ENCODE assay signal across 22 cellular contexts in the genomic region with DNA sequence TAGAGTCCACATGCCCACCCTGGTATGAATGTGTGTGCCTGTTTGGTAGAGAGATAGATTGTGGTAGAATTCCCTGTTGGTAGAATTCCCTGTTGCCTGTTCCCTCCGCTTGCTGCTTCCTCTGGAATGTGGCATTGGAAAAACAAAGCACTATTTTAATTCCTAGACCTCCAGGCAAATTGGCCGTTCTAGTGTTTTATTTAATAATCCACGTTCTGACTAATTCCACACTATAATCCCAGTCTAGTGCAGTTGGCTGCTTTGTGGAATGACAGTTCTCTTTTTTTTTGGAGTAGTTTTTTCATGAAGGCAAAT. TPM values are rescaled to one million over a fixed set of nuclear protein-coding genes. Genes with fewer than 3 reads are reported as not detected.
DNase-seq lines count a peak whose midpoint lies in the region; ATAC-seq and TF ChIP-seq lines count a peak whose summit lies in the region.
"Had no signal": no experiment of that assay in that cellular context is flagged by ENCODE, and none has a peak within 500 bp of the region (broad histone marks: within the 10 kb centered on the region; RNA-seq: fewer than 3 reads in every experiment).

No MANE protein-coding gene starts in this region.

- peaks cover 45% of the 10 kb centered on the region for H3K4me1 ChIP-seq in adipocyte (ENCODE audit: control insufficient read depth, insufficient read depth, low read length)

- H3K27me3 ChIP-seq in H7 (ENCODE audit: control insufficient read depth, insufficient read depth, low read length) (peaks cover 26% of the 10 kb centered on the region), adipocyte (replicated peaks; ENCODE audit: control insufficient read depth, insufficient read depth, low read length) (no peaks in the 10 kb centered on the region)
- H3K27me3 ChIP-seq: thyroid gland had no signal

- TF ChIP-seq CTCF in glutamatergic neuron (IDR thresholded peaks at IDR 0.05; ENCODE audit: partially characterized antibody, unreplicated experiment) (no peak), osteocyte (IDR thresholded peaks at IDR 0.05) (no peak)

- H3K27me3 Mint-ChIP-seq in glutamatergic neuron (ENCODE audit: unreplicated experiment) (peaks cover 16% of the 10 kb centered on the region), osteocyte (ENCODE audit: unreplicated experiment) (peaks cover 61% of the 10 kb centered on the region)
- H3K27me3 Mint-ChIP-seq in activated naive CD4-positive, alpha-beta T cell treated with anti-CD3 and anti-CD28 coated beads, Interleukin-2, amount 10 ng/mL, durations not matched to agents 7 days and 5 days, result peaks cover 73% of the 10 kb centered on the region
- H3K27me3 Mint-ChIP-seq in activated CD4-positive, alpha-beta T cell treated with anti-CD3 and anti-CD28 coated beads, Interleukin-2, amount 10 ng/mL, durations not matched to agents 24 days and 14 days, result peaks cover 63% of the 10 kb centered on the region

- no peaks in the 10 kb centered on the region for H3K36me3 Mint-ChIP-seq in glutamatergic neuron (ENCODE audit: unreplicated experiment)
- no peaks in the 10 kb centered on the region for H3K36me3 Mint-ChIP-seq in osteocyte (ENCODE audit: unreplicated experiment)
- H3K36me3 Mint-ChIP-seq in activated naive CD4-positive, alpha-beta T cell treated with anti-CD3 and anti-CD28 coated beads, Interleukin-2, amount 10 ng/mL, durations not matched to agents 7 days and 5 days, result no peaks in the 10 kb centered on the region
- no peaks in the 10 kb centered on the region for H3K36me3 Mint-ChIP-seq in activated CD4-positive, alpha-beta T cell treated with anti-CD3 and anti-CD28 coated beads, Interleukin-2, amount 10 ng/mL, durations not matched to agents 24 days and 14 days (ENCODE audit: low read depth)
- H3K36me3 Mint-ChIP-seq: CD4-positive, alpha-beta memory T cell; IgD-negative memory B cell had no signal

- intact Hi-C loops in activated CD4-positive, alpha-beta T cell treated with anti-CD3 and anti-CD28 coated beads, Interleukin-2, amount 10 ng/mL, durations not matched to agents 24 days and 14 days (cut with micrococcal nuclease), result no loop called here

- no peaks in the 10 kb centered on the region for H3K9me3 ChIP-seq in adipocyte (ENCODE audit: control insufficient read depth, low read length)
- H3K9me3 ChIP-seq: adrenal gland, SJSA1, thyroid gland had no signal

- H3K4me3 ChIP-seq in H7 (ENCODE audit: insufficient read depth, low read depth, low read length) (peak overlapping the region; percentile 68; the same call in 1 of the 2 replicates), adipocyte (ENCODE audit: low read length) (peak overlapping the region; percentile 82)

- H3K4me1 Mint-ChIP-seq in glutamatergic neuron (ENCODE audit: low read depth, unreplicated experiment), result peaks cover 30% of the 10 kb centered on the region
- H3K4me1 Mint-ChIP-seq in osteocyte (ENCODE audit: unreplicated experiment), result peaks cover 20% of the 10 kb centered on the region
- peaks cover 10% of the 10 kb centered on the region for H3K4me1 Mint-ChIP-seq in activated naive CD4-positive, alpha-beta T cell treated with anti-CD3 and anti-CD28 coated beads, Interleukin-2, amount 10 ng/mL, durations not matched to agents 7 days and 5 days
- peaks cover 6% of the 10 kb centered on the region for H3K4me1 Mint-ChIP-seq in activated CD4-positive, alpha-beta T cell treated with anti-CD3 and anti-CD28 coated beads, Interleukin-2, amount 10 ng/mL, durations not matched to agents 24 days and 14 days

- peaks cover 14% of the 10 kb centered on the region for H3K9me3 Mint-ChIP-seq in glutamatergic neuron (ENCODE audit: unreplicated experiment)
- H3K9me3 Mint-ChIP-seq in osteocyte (ENCODE audit: unreplicated experiment), result no peaks in the 10 kb centered on the region
- H3K9me3 Mint-ChIP-seq in activated naive CD4-positive, alpha-beta T cell treated with anti-CD3 and anti-CD28 coated beads, Interleukin-2, amount 10 ng/mL, durations not matched to agents 7 days and 5 days, result no peaks in the 10 kb centered on the region
- no peaks in the 10 kb centered on the region for H3K9me3 Mint-ChIP-seq in activated CD4-positive, alpha-beta T cell treated with anti-CD3 and anti-CD28 coated beads, Interleukin-2, amount 10 ng/mL, durations not matched to agents 24 days and 14 days
- H3K9me3 Mint-ChIP-seq: IgD-negative memory B cell had no signal

- H3K4me3 Mint-ChIP-seq in glutamatergic neuron (ENCODE audit: unreplicated experiment) (peak overlapping the region; percentile 94), osteocyte (ENCODE audit: unreplicated experiment) (peak overlapping the region; percentile 65)
- no peak overlapping the region for H3K4me3 Mint-ChIP-seq in activated naive CD4-positive, alpha-beta T cell treated with anti-CD3 and anti-CD28 coated beads, Interleukin-2, amount 10 ng/mL, durations not matched to agents 7 days and 5 days
- no peak overlapping the region for H3K4me3 Mint-ChIP-seq in activated CD4-positive, alpha-beta T cell treated with anti-CD3 and anti-CD28 coated beads, Interleukin-2, amount 10 ng/mL, durations not matched to agents 24 days and 14 days

- H3K36me3 ChIP-seq in H7 (replicated peaks; ENCODE audit: control insufficient read depth, insufficient read depth, low read length) (no peaks in the 10 kb centered on the region), adipocyte (ENCODE audit: control insufficient read depth, insufficient read depth, low read length, severe bottlenecking) (no peaks in the 10 kb centered on the region)
- H3K36me3 ChIP-seq: adrenal gland, SJSA1, thyroid gland had no signal

- CTCF ChIA-PET in activated naive CD4-positive, alpha-beta T cell treated with anti-CD3 and anti-CD28 coated beads, Interleukin-2, amount 10 ng/mL, durations not matched to agents 7 days and 5 days (lab: Charles Lee), result no interaction called here

- DNase-seq in H7 (no peak), adipocyte (ENCODE audit: low read depth) (no peak), glutamatergic neuron (no peak), osteocyte (ENCODE audit: extremely low spot score, unreplicated experiment) (no peak), RKO (ENCODE audit: low spot score) (no peak)
- DNase-seq in activated naive CD4-positive, alpha-beta T cell treated with anti-CD3 and anti-CD28 coated beads, Interleukin-2, amount 10 ng/mL, durations not matched to agents 7 days and 5 days, result no peak
- DNase-seq in activated CD4-positive, alpha-beta T cell treated with anti-CD3 and anti-CD28 coated beads, Interleukin-2, amount 10 ng/mL, durations not matched to agents 24 days and 14 days, result no peak
- DNase-seq: activated CD4-positive, alpha-beta T cell treated with anti-CD3 and anti-CD28 coated beads, Interleukin-2, amount 50 U/mL, for 48 hours; activated gamma-delta T cell; adrenal gland; CD4-positive, alpha-beta memory T cell; DND-41; HCEC 1CT; left colon; stimulated activated CD4-positive, alpha-beta T cell treated with anti-CD3 and anti-CD28 coated beads, Interleukin-4, amount 100 ng/mL, for 1 hour; stimulated activated naive CD8-positive, alpha-beta T cell treated with anti-CD3 and anti-CD28 coated beads, Interleukin-15, Interleukin-2, amounts not matched to agents 100 U/mL and 50 U/mL, for 24 hours had no signal

- H3K9ac ChIP-seq in adipocyte (ENCODE audit: low read length), result peak overlapping the region; percentile 71

- H3K27ac Mint-ChIP-seq in glutamatergic neuron (ENCODE audit: unreplicated experiment), result peak overlapping the region; percentile 94
- no peak overlapping the region for H3K27ac Mint-ChIP-seq in osteocyte (ENCODE audit: unreplicated experiment)
- H3K27ac Mint-ChIP-seq in activated naive CD4-positive, alpha-beta T cell treated with anti-CD3 and anti-CD28 coated beads, Interleukin-2, amount 10 ng/mL, durations not matched to agents 7 days and 5 days, result no peak overlapping the region
- H3K27ac Mint-ChIP-seq in activated CD4-positive, alpha-beta T cell treated with anti-CD3 and anti-CD28 coated beads, Interleukin-2, amount 10 ng/mL, durations not matched to agents 24 days and 14 days, result no peak overlapping the region
- H3K27ac Mint-ChIP-seq: CD4-positive, alpha-beta memory T cell; IgD-negative memory B cell had no signal

- ATAC-seq in GM19023 (IDR thresholded peaks at IDR 0.05; ENCODE audit: unreplicated experiment), result no peak
- ATAC-seq: left colon; stimulated activated naive CD8-positive, alpha-beta T cell treated with anti-CD3 and anti-CD28 coated beads, Interleukin-15, Interleukin-2, amounts not matched to agents 100 U/mL and 50 U/mL, for 24 hours had no signal

RNA-seq across cellular contexts. Expression of a gene that starts 2.0 kb away (rescaled TPM):
- 4.2 and 4.3 TPM in 2 replicates for total RNA-seq in H7 (2014; rRNA removed; shearing (Covaris generic))
- total RNA-seq in glutamatergic neuron (ENCODE audit: unreplicated experiment) (68.7 TPM), osteocyte (0.16 TPM in 1 of 2 replicates, not detected in the other)
- not detected in 2 replicates for total RNA-seq in activated CD4-positive, alpha-beta T cell treated with anti-CD3 and anti-CD28 coated beads, Interleukin-2, amount 10 ng/mL, durations not matched to agents 24 days and 14 days
- total RNA-seq: CD4-positive, alpha-beta memory T cell; epithelial cell of proximal tubule; T-helper 1 cell treated with Interleukin-12 subunit alpha and Interleukin-12 subunit beta and Interleukin-4 antibody, amounts not matched to agents 30 ng/mL and 1 ng/mL, for 36 hours had no signal

Comparison
In these comparisons a context has a peak if more than half of its experiments do, and no peak if none do; other contexts are left out.
1. H3K4me3 Mint-ChIP-seq: peak in glutamatergic neuron (single experiment) and osteocyte (single experiment); none in activated naive CD4-positive, alpha-beta T cell treated with anti-CD3 and anti-CD28 coated beads, Interleukin-2, amount 10 ng/mL, durations not matched to agents 7 days and 5 days (single experiment) and activated CD4-positive, alpha-beta T cell treated with anti-CD3 and anti-CD28 coated beads, Interleukin-2, amount 10 ng/mL, durations not matched to agents 24 days and 14 days (single experiment).
2. RNA of a gene that starts 2.0 kb away (total RNA-seq): 68.7 TPM in glutamatergic neuron (single experiment); 4.2 to 4.3 TPM in H7, 0.16 TPM in osteocyte and not detected in activated CD4-positive, alpha-beta T cell treated with anti-CD3 and anti-CD28 coated beads, Interleukin-2, amount 10 ng/mL, durations not matched to agents 24 days and 14 days; every median in the first group is over 10 times any median in the second.